Comparison of ENCODE assay signal across 8 cellular contexts in the genomic region with DNA sequence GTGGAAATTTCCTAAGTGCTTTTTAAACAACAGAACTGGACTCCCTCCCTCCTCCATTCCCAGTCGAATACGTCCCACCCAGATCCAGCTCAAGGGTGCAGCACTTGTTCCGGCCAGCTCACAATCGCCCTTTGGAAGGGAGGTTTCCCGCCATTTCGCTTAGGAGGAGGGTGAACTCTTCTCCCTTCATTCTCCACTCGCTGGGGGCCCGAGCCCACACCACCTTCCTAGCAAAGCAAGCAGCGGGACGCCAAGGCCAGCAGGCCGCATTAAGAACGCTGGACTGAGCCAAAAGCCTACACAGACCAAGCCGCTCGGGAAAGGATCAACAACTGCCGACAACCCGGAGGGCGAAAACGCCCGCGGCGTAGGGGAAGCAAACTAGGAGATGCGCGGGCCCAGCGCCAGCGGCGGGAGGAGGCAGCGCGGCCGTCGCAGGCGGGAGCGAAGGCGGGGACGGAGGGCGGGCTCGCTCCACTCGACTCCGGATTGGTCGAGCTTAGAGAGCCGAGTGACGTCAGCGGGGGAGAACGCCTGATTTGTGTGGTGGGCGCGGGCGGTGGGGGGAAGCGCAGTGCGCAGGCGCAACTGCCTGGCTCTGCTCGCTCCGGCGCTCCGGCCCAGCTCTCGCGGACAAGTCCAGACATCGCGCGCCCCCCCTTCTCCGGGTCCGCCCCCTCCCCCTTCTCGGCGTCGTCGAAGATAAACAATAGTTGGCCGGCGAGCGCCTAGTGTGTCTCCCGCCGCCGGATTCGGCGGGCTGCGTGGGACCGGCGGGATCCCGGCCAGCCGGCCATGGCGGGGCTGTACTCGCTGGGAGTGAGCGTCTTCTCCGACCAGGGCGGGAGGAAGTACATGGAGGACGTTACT. TPM values are rescaled to one million over a fixed set of nuclear protein-coding genes. Genes with fewer than 3 reads are reported as not detected.
DNase-seq lines count a peak whose midpoint lies in the region; ATAC-seq and TF ChIP-seq lines count a peak whose summit lies in the region.

Gene PPM1D (plus strand): TSS at position 574 of the 870 bp plus-strand sequence. CDS start 222 bp downstream, at position 796.

- H3K9me3 ChIP-seq in lung (ENCODE audit: control insufficient read depth in 2 of 2, insufficient read depth in 1 of 2, low read length in 1 of 2): no peaks in the 10 kb centered on the region

- TF ChIP-seq CTCF in lung (IDR thresholded peaks at IDR 0.05; ENCODE audit: control extremely low read depth, extremely low read depth): no peak

- WGBS in lung, 2 donors: 0% methylated on average over 78 to 83 of the region's 83 CpGs

- peaks cover 1 to 5% of the 10 kb centered on the region in 2 donors for H3K4me1 ChIP-seq in lung (ENCODE audit: control insufficient read depth in 2 of 2, insufficient read depth in 2 of 2, low read length in 2 of 2)

- ATAC-seq in GM21360 (IDR thresholded peaks at IDR 0.05; ENCODE audit: unreplicated experiment): peak; percentile 92
- ATAC-seq in lung (ENCODE audit: insufficient read depth, low FRiP score): peak; percentile 91

- H3K27ac ChIP-seq in lung (ENCODE audit: low read depth in 1 of 2, low read length in 1 of 2): peak within 1 kb of the TSS; percentile 86 to 98

- DNase-seq in COLO829 (ENCODE audit: low spot score): peak; percentile 99
- DNase-seq in HT-29 (ENCODE audit: low spot score): peak; percentile 99
- peak; percentile 97 for DNase-seq in NK-92 treated with Interleukin-12 subunit alpha and Interleukin-12 subunit beta, amount 100 ng/mL, for 24 hours (lab: John Stamatoyannopoulos, UW)
- DNase-seq in activated CD8-positive, alpha-beta memory T cell treated with anti-CD3 and anti-CD28 coated beads for 24 hours: peak; percentile 97
- peak; percentile 97 for DNase-seq in effector CD4-positive, alpha-beta T cell
- DNase-seq in lung (ENCODE audit: low spot score): peak; percentile 99
- peak; percentile 96 to 98 (median 97) for DNase-seq in stimulated activated CD4-positive, alpha-beta T cell treated with anti-CD3 and anti-CD28 coated beads, TNF-alpha, amount 100 ng/mL, for 24 hours (ENCODE audit: low read depth in 3 of 3)

- H3K4me3 ChIP-seq in lung: peak within 1 kb of the TSS; percentile 99

- no peaks in the 10 kb centered on the region for H3K27me3 ChIP-seq in lung (ENCODE audit: control insufficient read depth, insufficient read depth)

- H3K36me3 ChIP-seq in lung (ENCODE audit: control insufficient read depth in 2 of 2, insufficient read depth in 2 of 2, low read length in 2 of 2): no peaks in the 10 kb centered on the region

RNA-seq across cellular contexts. Expression of gene PPM1D, which starts in this region (rescaled TPM):
- 11.3 and 13.1 TPM in 2 replicates for total RNA-seq in HT-29 (2014; rRNA removed; shearing (Covaris generic))
- total RNA-seq in lung: 10 to 100 TPM; 16.7 to 27.8 TPM
- 1 to 10 TPM; 4.4 to 8.2 TPM for polyA plus RNA-seq in lung

Comparison
In these comparisons a context has a peak if more than half of its experiments do, and no peak if none do; other contexts are left out.
1. Peak in every context shown above with its lines: DNase-seq, ATAC-seq, H3K4me3 ChIP-seq and H3K27ac ChIP-seq.